ENCODE assay signal across 22 cellular contexts in genomic region chr16:11533588-11533987, GRCh38.
"Had no signal": no experiment of that assay in that cellular context is flagged by ENCODE, and none has a peak within 500 bp of the region (broad histone marks: within the 10 kb centered on the region; RNA-seq: fewer than 3 reads in every experiment).

No MANE protein-coding gene starts in this region.

- H3K27ac ChIP-seq: SJCRH30, VCaP had no signal

- H3K9me3 ChIP-seq: SJCRH30, SK-N-SH had no signal

- H3K4me1 ChIP-seq: SJCRH30 had no signal

- DNase-seq: activated CD4-positive, alpha-beta memory T cell treated with anti-CD3 and anti-CD28 coated beads for 36 hours; activated CD4-positive, alpha-beta T cell treated with anti-CD3 and anti-CD28 coated beads, Interleukin-2, amount 10 ng/mL, durations not matched to agents 7 days and 5 days; activated CD4-positive, CD25-positive, alpha-beta regulatory T cell; activated CD8-positive, alpha-beta memory T cell treated with anti-CD3 and anti-CD28 coated beads for 24 hours; activated gamma-delta T cell; activated naive CD4-positive, alpha-beta T cell treated with anti-CD3 and anti-CD28 coated beads for 36 hours; activated T-cell treated with anti-CD3 and anti-CD28 coated beads, Interleukin-2, amount 50 U/mL, for 4 hours; amygdala; Kasumi-1; NCI-H1092; NCI-H1417 treated with DMSO at 0.1 percent for 48 hours; NCI-H1694; NCI-H2029 treated with DMSO at 0.1 percent for 48 hours; NCI-H345; NCI-H510A; Right ventricle myocardium superior; SJCRH30; SK-N-SH; T-helper 1 cell had no signal

- ATAC-seq: activated T-cell treated with anti-CD3 and anti-CD28 coated beads, Interleukin-2, amount 50 U/mL, for 4 hours; K562; Panc1 had no signal

- H3K4me2 ChIP-seq: SK-N-SH had no signal

- H3K4me3 ChIP-seq: K562, SJCRH30 had no signal

- H3K9ac ChIP-seq: SK-N-SH had no signal

- H3K36me3 ChIP-seq: SJCRH30 had no signal

- H3K27me3 ChIP-seq: SJCRH30 had no signal

- H3K9me2 ChIP-seq: SK-N-SH had no signal
